In the genomic region with DNA sequence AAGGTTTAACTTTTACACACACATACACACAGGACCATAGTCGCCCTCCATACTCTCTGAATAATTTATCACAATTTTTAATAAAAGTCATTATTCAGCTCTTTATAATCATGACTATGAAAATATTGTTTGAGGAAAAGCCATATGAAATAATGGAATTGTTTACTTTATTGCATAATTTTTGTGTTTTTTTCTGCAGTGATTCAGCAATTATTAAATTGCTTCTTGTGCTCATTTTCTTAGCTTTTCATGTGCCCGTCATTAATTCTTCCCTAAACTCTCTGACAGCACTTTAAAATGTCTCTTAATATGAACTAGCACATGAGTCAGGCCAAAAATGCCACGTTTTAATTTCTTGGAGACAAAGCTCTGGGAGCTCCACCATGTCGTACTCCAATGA, we compare ENCODE assay signal across 30 cellular contexts.
"Had no signal": no experiment of that assay in that cellular context is flagged by ENCODE, and none has a peak within 500 bp of the region (broad histone marks: within the 10 kb centered on the region; RNA-seq: fewer than 3 reads in every experiment).

No MANE protein-coding gene starts in this region.

- H3K4me1 Mint-ChIP-seq: activated CD4-positive, alpha-beta T cell treated with anti-CD3 and anti-CD28 coated beads, Interleukin-2, amount 10 ng/mL, durations not matched to agents 7 days and 5 days; activated naive CD8-positive, alpha-beta T cell treated with anti-CD3 and anti-CD28 coated beads, Interleukin-2, amount 50 U/mL, for 24 hours; activated T-helper 17 cell treated with anti-CD3 and anti-CD28 coated beads, Interleukin-2, amount 50 U/mL, for 72 hours had no signal

- H3K4me3 Mint-ChIP-seq: activated CD4-positive, alpha-beta T cell treated with anti-CD3 and anti-CD28 coated beads, Interleukin-2, amount 10 ng/mL, durations not matched to agents 7 days and 5 days; activated CD8-positive, alpha-beta T cell treated with anti-CD3 and anti-CD28 coated beads for 36 hours; activated naive CD8-positive, alpha-beta T cell; activated naive CD8-positive, alpha-beta T cell treated with anti-CD3 and anti-CD28 coated beads, Interleukin-2, amount 50 U/mL, for 24 hours; activated T-cell treated with anti-CD3 and anti-CD28 coated beads, Interleukin-2, amount 50 U/mL, for 4 hours; activated T-helper 17 cell treated with anti-CD3 and anti-CD28 coated beads, Interleukin-2, amount 50 U/mL, for 72 hours; effector memory CD8-positive, alpha-beta T cell had no signal

- H3K36me3 ChIP-seq: adrenal gland, esophagus muscularis mucosa, gastroesophageal sphincter, heart right ventricle had no signal

- H3K4me3 ChIP-seq: adrenal gland, body of pancreas, esophagus muscularis mucosa, gastroesophageal sphincter, heart right ventricle had no signal

- H3K4me1 ChIP-seq: adrenal gland, body of pancreas, esophagus muscularis mucosa, gastroesophageal sphincter, heart right ventricle had no signal

- H3K27me3 ChIP-seq: body of pancreas had no signal

- H3K9me3 Mint-ChIP-seq: activated CD8-positive, alpha-beta T cell treated with anti-CD3 and anti-CD28 coated beads for 36 hours; activated T-helper 17 cell treated with anti-CD3 and anti-CD28 coated beads, Interleukin-2, amount 50 U/mL, for 72 hours; effector memory CD8-positive, alpha-beta T cell had no signal

- ATAC-seq: activated CD8-positive, alpha-beta T cell treated with anti-CD3 and anti-CD28 coated beads for 36 hours; activated naive CD8-positive, alpha-beta T cell treated with anti-CD3 and anti-CD28 coated beads, Interleukin-2, amount 50 U/mL, for 24 hours; activated T-cell treated with anti-CD3 and anti-CD28 coated beads, Interleukin-2, amount 50 U/mL, for 4 hours; activated T-helper 17 cell treated with anti-CD3 and anti-CD28 coated beads, Interleukin-2, amount 50 U/mL, for 72 hours; body of pancreas; effector memory CD8-positive, alpha-beta T cell; gastroesophageal sphincter; heart right ventricle had no signal

- H3K9me3 ChIP-seq: adrenal gland had no signal

- FAIRE-seq: colon had no signal

- H3K27ac ChIP-seq: adrenal gland, body of pancreas, esophagus muscularis mucosa, gastroesophageal sphincter, heart right ventricle had no signal

- H3K27ac Mint-ChIP-seq: activated CD4-positive, alpha-beta T cell treated with anti-CD3 and anti-CD28 coated beads, Interleukin-2, amount 10 ng/mL, durations not matched to agents 7 days and 5 days; activated CD8-positive, alpha-beta T cell treated with anti-CD3 and anti-CD28 coated beads for 36 hours; activated naive CD8-positive, alpha-beta T cell; activated naive CD8-positive, alpha-beta T cell treated with anti-CD3 and anti-CD28 coated beads, Interleukin-2, amount 50 U/mL, for 24 hours; activated T-helper 17 cell treated with anti-CD3 and anti-CD28 coated beads, Interleukin-2, amount 50 U/mL, for 72 hours; effector memory CD8-positive, alpha-beta T cell had no signal

- DNase-seq: activated CD4-positive, alpha-beta T cell treated with anti-CD3 and anti-CD28 coated beads for 1 hour; activated CD4-positive, alpha-beta T cell treated with anti-CD3 and anti-CD28 coated beads for 4 hours; activated CD4-positive, alpha-beta T cell treated with anti-CD3 and anti-CD28 coated beads, Interleukin-2, amount 10 ng/mL, durations not matched to agents 7 days and 5 days; activated CD4-positive, alpha-beta T cell treated with anti-CD3 and anti-CD28 coated beads, Interleukin-2, amount 50 U/mL, for 4 hours; activated CD8-positive, alpha-beta memory T cell treated with anti-CD3 and anti-CD28 coated beads for 24 hours; activated CD8-positive, alpha-beta T cell treated with anti-CD3 and anti-CD28 coated beads for 36 hours; activated effector memory CD4-positive, alpha-beta T cell treated with Interleukin-2 at 50 U/mL for 16 hours; activated gamma-delta T cell treated with Interleukin-2 at 50 U/mL for 16 hours; activated naive CD4-positive, alpha-beta T cell treated with anti-CD3 and anti-CD28 coated beads, Interleukin-2, amount 50 U/mL, for 16 hours; activated naive CD4-positive, alpha-beta T cell treated with Interleukin-2 at 50 U/mL for 16 hours; activated naive CD8-positive, alpha-beta T cell treated with anti-CD3 and anti-CD28 coated beads, Interleukin-2, amount 50 U/mL, for 24 hours; activated T-cell treated with anti-CD3 and anti-CD28 coated beads, Interleukin-2, amount 50 U/mL, for 4 hours; adrenal gland; amygdala; aorta; body of pancreas; caudate nucleus; cortex of kidney; dermis blood vessel endothelial cell; effector CD4-positive, alpha-beta T cell; effector memory CD8-positive, alpha-beta T cell; erythroblast; foreskin melanocyte; heart right ventricle; T-helper 2 cell had no signal

- H3K36me3 Mint-ChIP-seq: activated naive CD8-positive, alpha-beta T cell had no signal
